ENCODE assay signal across 1 cellular context in genomic region chr9:129182625-129183494, GRCh38.
TF ChIP-seq lines count a peak whose summit lies in the region.

No MANE protein-coding gene starts in this region.

TF ChIP-seq in H1, 55 proteins besides CTCF, POLR2A, EP300 and RAD21 (continued from another document):
- TF ChIP-seq BACH1 (IDR thresholded peaks at IDR 0.05; ENCODE audit: low read length): no peak
- TF ChIP-seq NANOG (IDR thresholded peaks at IDR 0.05; ENCODE audit: insufficient read depth, low read depth, low read length, poor library complexity, severe bottlenecking): no peak
- no peak for TF ChIP-seq SIX5 (IDR thresholded peaks at IDR 0.05; ENCODE audit: low read depth, low read length)
- TF ChIP-seq SRF (IDR thresholded peaks at IDR 0.05; ENCODE audit: low read depth, low read length): no peak
- TF ChIP-seq SAP30 (IDR thresholded peaks at IDR 0.05; ENCODE audit: insufficient read depth, insufficient replicate concordance, low read length): no peak
- 0 out of 2 replicates have a peak, but pooled peaks have one; percentile 7 for TF ChIP-seq CREB1 (IDR thresholded peaks at IDR 0.05)
- TF ChIP-seq HDAC2 (IDR thresholded peaks at IDR 0.05; ENCODE audit: borderline replicate concordance in 1 of 2, low read depth in 2 of 2, low read length in 2 of 2): no peak
- TF ChIP-seq TEAD4 (IDR thresholded peaks at IDR 0.05; ENCODE audit: low read depth, low read length): no peak
- no peak for TF ChIP-seq EZH2 (IDR thresholded peaks at IDR 0.05; ENCODE audit: low read depth, low read length, severe bottlenecking)
- TF ChIP-seq SP1 (IDR thresholded peaks at IDR 0.05; ENCODE audit: low read depth, low read length): no peak
- no peak for TF ChIP-seq TAF1 (IDR thresholded peaks at IDR 0.05; ENCODE audit: low read depth, low read length)
- TF ChIP-seq SIN3A (conservative IDR thresholded peaks at IDR 0.05 in 1 of 2, IDR thresholded peaks at IDR 0.05 in 1 of 2; ENCODE audit: low read depth in 1 of 2, low read length in 2 of 2): 0 out of 4 replicates have a peak, but pooled peaks of 1 of the 2 experiments have one; percentile 33
- no peak for TF ChIP-seq SP2 (IDR thresholded peaks at IDR 0.05; ENCODE audit: low read length)
- no peak for TF ChIP-seq MAFK (IDR thresholded peaks at IDR 0.05; ENCODE audit: low read depth, low read length)
- TF ChIP-seq HDAC6 (IDR thresholded peaks at IDR 0.05; ENCODE audit: low read depth, low read length): no peak
- TF ChIP-seq CEBPB (IDR thresholded peaks at IDR 0.05; ENCODE audit: low read depth, low read length): no peak
- TF ChIP-seq ZNF274 (IDR thresholded peaks at IDR 0.05; ENCODE audit: borderline replicate concordance, extremely low read depth, low read length): no peak
- no peak for TF ChIP-seq KDM1A (IDR thresholded peaks at IDR 0.05; ENCODE audit: borderline replicate concordance, low read length)
- TF ChIP-seq SP4 (IDR thresholded peaks at IDR 0.05; ENCODE audit: low read length): no peak
